ENCODE assay signal across 10 cellular contexts in genomic region chr22:39151329-39151975, GRCh38. TPM values are rescaled to one million over a fixed set of nuclear protein-coding genes. Genes with fewer than 3 reads are reported as not detected.
A peak's percentile ranks its signal among the peaks of the same experiment; 100 is the strongest.
DNase-seq lines count a peak whose midpoint lies in the region; ATAC-seq, FAIRE-seq and TF ChIP-seq lines count a peak whose summit lies in the region.
"Had no signal": no experiment of that assay in that cellular context is flagged by ENCODE, and none has a peak within 500 bp of the region (broad histone marks: within the 10 kb centered on the region; RNA-seq: fewer than 3 reads in every experiment).

No MANE protein-coding gene starts in this region.

- in situ Hi-C loops in HepG2 (cut with HindIII; ENCODE audit: extremely low pct_ligation_motif_present, low pct_unique_long_range_greater_than_20kb) = no loop called here

- FAIRE-seq in HepG2 (lab: Jason Lieb, UNC) = no peak

- peaks cover 50% of the 10 kb centered on the region for H3K4me1 ChIP-seq in HepG2 (ENCODE audit: insufficient read depth, low read length)

- H3K27ac Mint-ChIP-seq in T-helper 1 cell treated with Interleukin-12 subunit alpha and Interleukin-12 subunit beta and Interleukin-4 antibody, amounts not matched to agents 30 μg/mL and 1 μg/mL, for 36 hours = peak overlapping the region; percentile 63
- H3K27ac Mint-ChIP-seq in activated naive CD8-positive, alpha-beta T cell treated with anti-CD3 and anti-CD28 coated beads, Interleukin-2, amount 50 U/mL, for 24 hours = peak overlapping the region; percentile 68

- H3K27ac ChIP-seq in HepG2 (ENCODE audit: extremely low read length, insufficient read depth, low read length) (no peak overlapping the region), substantia nigra (ENCODE audit: low read depth, low read length, poor library complexity, severe bottlenecking) (peak overlapping the region; percentile 100)

- intact Hi-C loops in HepG2 (cut with micrococcal nuclease; ENCODE audit: unreplicated experiment) = no loop called here

- TF ChIP-seq CTCF in HepG2 (CRISPR knock-in tag; IDR thresholded peaks at IDR 0.05) = no peak

- peaks cover under 1 to 30% of the 10 kb centered on the region in 2 experiments; a peak in 4 of 5 replicates for H3K27me3 ChIP-seq in HepG2 (ENCODE audit: control insufficient read depth in 1 of 2, insufficient read depth in 2 of 2, low read length in 2 of 2)

- no peak for ATAC-seq in activated naive CD8-positive, alpha-beta T cell treated with anti-CD3 and anti-CD28 coated beads, Interleukin-2, amount 50 U/mL, for 24 hours
- no peak for ATAC-seq in HepG2
- ATAC-seq in HG02970 (IDR thresholded peaks at IDR 0.05; ENCODE audit: low FRiP score, unreplicated experiment) = no peak

- no peak for TF ChIP-seq POLR2A in HepG2 (IDR thresholded peaks at IDR 0.05; ENCODE audit: insufficient read depth in 1 of 2, low read depth in 2 of 2, low read length in 2 of 2)

- H3K4me3 ChIP-seq in HepG2 (replicated peaks in 1 of 3; ENCODE audit: insufficient read depth in 1 of 3, low read depth in 2 of 3, low read length in 3 of 3) = peak overlapping the region; percentile 59 to 79 (median 67); a peak in 5 of 6 replicates

- H4K20me1 ChIP-seq in HepG2 (ENCODE audit: insufficient read depth, low read length) = no peaks in the 10 kb centered on the region

- no peak overlapping the region for H2AFZ ChIP-seq in HepG2 (ENCODE audit: low read length)

- no peak for TF ChIP-seq RAD21 in HepG2 (CRISPR knock-in tag; IDR thresholded peaks at IDR 0.05)

- no peaks in the 10 kb centered on the region for H3K9me3 ChIP-seq in HepG2 (ENCODE audit: low read length)

- no peaks in the 10 kb centered on the region for H3K9me3 Mint-ChIP-seq in T-helper 1 cell treated with Interleukin-12 subunit alpha and Interleukin-12 subunit beta and Interleukin-4 antibody, amounts not matched to agents 30 μg/mL and 1 μg/mL, for 36 hours
- H3K9me3 Mint-ChIP-seq in activated naive CD8-positive, alpha-beta T cell treated with anti-CD3 and anti-CD28 coated beads, Interleukin-2, amount 50 U/mL, for 24 hours = no peaks in the 10 kb centered on the region

- peaks cover 24% of the 10 kb centered on the region for H3K4me1 Mint-ChIP-seq in T-helper 1 cell treated with Interleukin-12 subunit alpha and Interleukin-12 subunit beta and Interleukin-4 antibody, amounts not matched to agents 30 μg/mL and 1 μg/mL, for 36 hours (ENCODE audit: low read depth)
- H3K4me1 Mint-ChIP-seq in activated naive CD8-positive, alpha-beta T cell treated with anti-CD3 and anti-CD28 coated beads, Interleukin-2, amount 50 U/mL, for 24 hours = peaks cover 46% of the 10 kb centered on the region

- peaks cover 5% of the 10 kb centered on the region for H3K36me3 Mint-ChIP-seq in T-helper 1 cell treated with Interleukin-12 subunit alpha and Interleukin-12 subunit beta and Interleukin-4 antibody, amounts not matched to agents 30 μg/mL and 1 μg/mL, for 36 hours (ENCODE audit: low read depth)
- no peaks in the 10 kb centered on the region for H3K36me3 Mint-ChIP-seq in activated naive CD8-positive, alpha-beta T cell treated with anti-CD3 and anti-CD28 coated beads, Interleukin-2, amount 50 U/mL, for 24 hours (ENCODE audit: low read depth)

- POLR2A ChIA-PET in HepG2 (lab: Yijun Ruan, JAX) = interaction anchor here (1.0 to 2.6 kb wide), 7 partner anchors 16 to 168 kb away, joined by 3 to 38 read pairs (median 3); partner anchors contain the start of gene RPL3

- peak overlapping the region; percentile 66; the same call in 1 of the 2 replicates for H3K9ac ChIP-seq in HepG2 (ENCODE audit: insufficient read depth, low read depth, low read length)

- 10% methylated on average over 9 of the region's 16 CpGs for WGBS in HepG2 (ENCODE audit: low lambda C conversion rate)

- H3K79me2 ChIP-seq in HepG2 (ENCODE audit: insufficient read depth, low read length) = no peaks in the 10 kb centered on the region

- TF ChIP-seq EP300 in HepG2 (IDR thresholded peaks at IDR 0.05; ENCODE audit: low read depth in 2 of 2, low read length in 2 of 2) (no peak), HepG2 (CRISPR knock-in tag; IDR thresholded peaks at IDR 0.05; ENCODE audit: borderline replicate concordance) (no peak)

- H3K4me3 Mint-ChIP-seq in T-helper 1 cell treated with Interleukin-12 subunit alpha and Interleukin-12 subunit beta and Interleukin-4 antibody, amounts not matched to agents 30 μg/mL and 1 μg/mL, for 36 hours = peak overlapping the region; percentile 63
- peak overlapping the region; percentile 64 for H3K4me3 Mint-ChIP-seq in activated naive CD8-positive, alpha-beta T cell treated with anti-CD3 and anti-CD28 coated beads, Interleukin-2, amount 50 U/mL, for 24 hours

- CTCF ChIA-PET in HepG2 (lab: Yijun Ruan, JAX; ENCODE audit: low intra/inter-chr PET ratio, low total read pairs) = no interaction called here

- BruUV-seq in HepG2 (replicated peaks; lab: Mats Ljungman, UMichigan) = no TSS peak

- H3K4me2 ChIP-seq in HepG2 (ENCODE audit: low read depth, low read length) = peak overlapping the region; percentile 95

- DNase-seq in T-helper 1 cell (no peak), HepG2 (ENCODE audit: low spot score) (no peak), substantia nigra (lab: John Stamatoyannopoulos, UW) (peak in 1 of 49 donors; percentile 37), inferior parietal cortex (ENCODE audit: extremely low spot score) (no peak), RPMI8226 (no peak)
- DNase-seq in activated naive CD8-positive, alpha-beta T cell treated with anti-CD3 and anti-CD28 coated beads, Interleukin-2, amount 50 U/mL, for 24 hours = no peak
- DNase-seq: stimulated activated CD8-positive, alpha-beta memory T cell treated with anti-CD3 and anti-CD28 coated beads, Interleukin-4, amount 100 ng/mL, for 48 hours had no signal

- H3K27me3 Mint-ChIP-seq in T-helper 1 cell treated with Interleukin-12 subunit alpha and Interleukin-12 subunit beta and Interleukin-4 antibody, amounts not matched to agents 30 μg/mL and 1 μg/mL, for 36 hours (ENCODE audit: low read depth) = peaks cover 30% of the 10 kb centered on the region
- peaks cover 15% of the 10 kb centered on the region for H3K27me3 Mint-ChIP-seq in activated naive CD8-positive, alpha-beta T cell treated with anti-CD3 and anti-CD28 coated beads, Interleukin-2, amount 50 U/mL, for 24 hours

- H3K36me3 ChIP-seq in HepG2 (replicated peaks in 1 of 2; ENCODE audit: control insufficient read depth in 1 of 2, insufficient read depth in 2 of 2, low read length in 2 of 2) = no peaks in the 10 kb centered on the region

TF ChIP-seq in HepG2, 621 proteins besides CTCF, POLR2A, EP300 and RAD21 (continues in another document):
- peak; percentile 31; the same call in 1 of the 2 replicates for TF ChIP-seq ESRRA (CRISPR knock-in tag; IDR thresholded peaks at IDR 0.05; ENCODE audit: low read depth)
- peak; percentile 81; the same call in 1 of the 2 replicates for TF ChIP-seq KDM1A (CRISPR knock-in tag; IDR thresholded peaks at IDR 0.05)
- TF ChIP-seq NFYC (CRISPR knock-in tag; IDR thresholded peaks at IDR 0.05) = no peak
- no peak for TF ChIP-seq GABPB1 (CRISPR knock-in tag; IDR thresholded peaks at IDR 0.05)

RNA-seq across cellular contexts. Expression of gene CBX7, which starts 1.0 kb away (rescaled TPM):
- 0.20 and 0.35 TPM in 2 replicates for total RNA-seq in HepG2 (2016; rRNA removed; fragmentation: Illumina TruSeq; extraction: Trizol)
- total RNA-seq in HepG2 (2016; cell fraction: cytosol; rRNA removed; fragmentation: Illumina TruSeq; extraction: Trizol; ENCODE audit: low read depth) = not detected in 2 replicates
- total RNA-seq in HepG2 (2016; cell fraction: insoluble cytoplasmic fraction; rRNA removed; fragmentation: Illumina TruSeq; extraction: Trizol) = 0.27 and 0.30 TPM in 2 replicates
- total RNA-seq in HepG2 (2016; cell fraction: membrane; rRNA removed; fragmentation: Illumina TruSeq; extraction: Trizol) = 0.09 and 0.21 TPM in 2 replicates
- total RNA-seq in HepG2 (2016; cell fraction: nucleus; rRNA removed; fragmentation: Illumina TruSeq; extraction: Trizol) = 0.31 and 1.4 TPM in 2 replicates
- 4.9 and 7.1 TPM in 2 replicates for polyA plus RNA-seq in HepG2 (2011; rRNA removed)
- polyA plus RNA-seq in HepG2 (2011; cell fraction: cytosol; rRNA removed) = 3.6 and 4.4 TPM in 2 replicates
- polyA plus RNA-seq in HepG2 (2011; cell fraction: nucleus; rRNA removed) = 22.7 and 23.8 TPM in 2 replicates
- polyA plus RNA-seq in HepG2 (2012) = 5.5 and 5.7 TPM in 2 replicates
- polyA plus RNA-seq in HepG2 (2016; cell fraction: cytosol; fragmentation: Illumina TruSeq; extraction: Trizol; ENCODE audit: low read depth) = 0.09 and 0.23 TPM in 2 replicates
- polyA plus RNA-seq in HepG2 (2016; cell fraction: insoluble cytoplasmic fraction; fragmentation: Illumina TruSeq; extraction: Trizol; ENCODE audit: low read depth) = 0.35 and 0.53 TPM in 2 replicates
- 0.08 and 0.19 TPM in 2 replicates for polyA plus RNA-seq in HepG2 (2016; cell fraction: membrane; fragmentation: Illumina TruSeq; extraction: Trizol; ENCODE audit: low read depth)
- polyA plus RNA-seq in HepG2 (2016; cell fraction: nucleus; fragmentation: Illumina TruSeq; extraction: Trizol; ENCODE audit: insufficient read depth, low read depth) = 1.6 TPM in 2 replicates
- polyA minus RNA-seq in HepG2 (2011; rRNA and poly(A)+ RNA removed; ENCODE audit: low replicate concordance) = 7.2 and 8.5 TPM in 2 replicates
- 1.2 and 2.1 TPM in 2 replicates for polyA minus RNA-seq in HepG2 (2011; cell fraction: cytosol; rRNA and poly(A)+ RNA removed)
- polyA minus RNA-seq in HepG2 (2011; cell fraction: nucleus; rRNA and poly(A)+ RNA removed) = 6.5 and 7.6 TPM in 2 replicates

RNA-seq across cellular contexts. Expression of gene APOBEC3H, which starts 54.4 kb away (rescaled TPM):
- total RNA-seq in HepG2 (2016; rRNA removed; fragmentation: Illumina TruSeq; extraction: Trizol) = 0.31 and 1.0 TPM in 2 replicates
- not detected in 2 replicates for total RNA-seq in HepG2 (2016; cell fraction: cytosol; rRNA removed; fragmentation: Illumina TruSeq; extraction: Trizol; ENCODE audit: low read depth)
- total RNA-seq in HepG2 (2016; cell fraction: insoluble cytoplasmic fraction; rRNA removed; fragmentation: Illumina TruSeq; extraction: Trizol) = 0.25 and 0.32 TPM in 2 replicates
- 0.37 and 0.38 TPM in 2 replicates for total RNA-seq in HepG2 (2016; cell fraction: membrane; rRNA removed; fragmentation: Illumina TruSeq; extraction: Trizol)
- not detected in 2 replicates for total RNA-seq in HepG2 (2016; cell fraction: nucleus; rRNA removed; fragmentation: Illumina TruSeq; extraction: Trizol)
- 0.18 and 0.20 TPM in 2 replicates for polyA plus RNA-seq in HepG2 (2011; rRNA removed)
- polyA plus RNA-seq in HepG2 (2011; cell fraction: cytosol; rRNA removed) = 0.08 and 0.13 TPM in 2 replicates
- not detected in 2 replicates for polyA plus RNA-seq in HepG2 (2011; cell fraction: nucleus; rRNA removed)
- not detected in 2 replicates for polyA plus RNA-seq in HepG2 (2012)
- polyA plus RNA-seq in HepG2 (2016; cell fraction: cytosol; fragmentation: Illumina TruSeq; extraction: Trizol; ENCODE audit: low read depth) = 0.17 TPM in 1 of 2 replicates, not detected in the other
- 0.46 and 0.52 TPM in 2 replicates for polyA plus RNA-seq in HepG2 (2016; cell fraction: insoluble cytoplasmic fraction; fragmentation: Illumina TruSeq; extraction: Trizol; ENCODE audit: low read depth)
- 0.27 and 0.29 TPM in 2 replicates for polyA plus RNA-seq in HepG2 (2016; cell fraction: membrane; fragmentation: Illumina TruSeq; extraction: Trizol; ENCODE audit: low read depth)
- not detected in 2 replicates for polyA plus RNA-seq in HepG2 (2016; cell fraction: nucleus; fragmentation: Illumina TruSeq; extraction: Trizol; ENCODE audit: insufficient read depth, low read depth)
- polyA minus RNA-seq in HepG2 (2011; rRNA and poly(A)+ RNA removed; ENCODE audit: low replicate concordance) = 0.16 TPM in 2 replicates
- not detected in 2 replicates for polyA minus RNA-seq in HepG2 (2011; cell fraction: cytosol; rRNA and poly(A)+ RNA removed)
- polyA minus RNA-seq in HepG2 (2011; cell fraction: nucleus; rRNA and poly(A)+ RNA removed) = not detected in 2 replicates
- total RNA-seq: glomerular endothelial cell had no signal
